ENCODE assay signal across 14 cellular contexts in the genomic region with DNA sequence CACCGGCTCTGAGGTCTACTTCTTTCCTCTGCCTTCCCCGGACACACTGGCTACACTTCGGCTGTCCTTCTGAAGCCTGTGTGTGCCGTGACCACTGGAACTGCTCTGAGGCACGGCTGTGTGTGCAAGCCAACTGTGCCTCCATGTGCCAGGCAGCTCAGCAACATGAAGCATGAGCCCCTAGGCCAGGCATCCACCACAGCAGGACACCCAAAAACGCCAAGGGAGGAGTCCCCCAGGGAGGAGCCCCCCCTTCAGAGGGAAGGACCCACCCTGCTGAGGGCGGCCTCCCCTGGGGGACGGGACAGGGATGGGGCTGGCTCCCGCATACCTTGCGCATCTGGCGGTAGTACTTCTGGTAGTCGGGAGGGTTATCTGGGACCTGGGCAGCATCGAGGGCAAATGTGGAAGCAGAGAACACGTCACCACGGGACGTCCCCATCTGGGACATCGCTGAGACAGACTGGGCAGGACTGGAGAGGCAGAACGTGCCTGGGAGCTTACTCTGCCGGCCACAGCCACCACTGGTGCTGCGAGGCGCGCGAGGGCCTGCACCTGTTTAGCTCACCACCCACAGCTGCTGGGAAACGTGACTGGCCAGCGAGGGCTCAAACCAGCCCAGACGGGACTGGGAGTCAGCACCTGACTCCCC. TPM values are rescaled to one million over a fixed set of nuclear protein-coding genes. Genes with fewer than 3 reads are reported as not detected.
"Had no signal": no experiment of that assay in that cellular context is flagged by ENCODE, and none has a peak within 500 bp of the region (broad histone marks: within the 10 kb centered on the region; RNA-seq: fewer than 3 reads in every experiment).

No MANE protein-coding gene starts in this region.

- H3K36me3 ChIP-seq: ovary had no signal

- H3K27ac ChIP-seq: esophagus muscularis mucosa, ovary, skin epidermis had no signal

- H3K27me3 ChIP-seq: esophagus muscularis mucosa, ovary had no signal

- H3K27me3 Mint-ChIP-seq: activated CD4-positive, alpha-beta memory T cell treated with anti-CD3 and anti-CD28 coated beads for 36 hours; activated naive CD4-positive, alpha-beta T cell treated with anti-CD3 and anti-CD28 coated beads, Interleukin-2, amount 10 ng/mL, durations not matched to agents 7 days and 5 days; memory B cell had no signal

- H3K9me3 Mint-ChIP-seq: activated CD4-positive, alpha-beta memory T cell treated with anti-CD3 and anti-CD28 coated beads for 36 hours; activated naive CD4-positive, alpha-beta T cell treated with anti-CD3 and anti-CD28 coated beads, Interleukin-2, amount 10 ng/mL, durations not matched to agents 7 days and 5 days; immature natural killer cell; memory B cell had no signal

- FAIRE-seq: endometrium had no signal

- H3K4me3 Mint-ChIP-seq: activated CD4-positive, alpha-beta memory T cell treated with anti-CD3 and anti-CD28 coated beads for 36 hours; activated naive CD4-positive, alpha-beta T cell treated with anti-CD3 and anti-CD28 coated beads, Interleukin-2, amount 10 ng/mL, durations not matched to agents 7 days and 5 days; immature natural killer cell; memory B cell had no signal

- H3K9me3 ChIP-seq: esophagus muscularis mucosa, ovary had no signal

- H3K4me1 Mint-ChIP-seq: activated naive CD4-positive, alpha-beta T cell treated with anti-CD3 and anti-CD28 coated beads, Interleukin-2, amount 10 ng/mL, durations not matched to agents 7 days and 5 days; memory B cell had no signal

- H3K27ac Mint-ChIP-seq: activated CD4-positive, alpha-beta memory T cell treated with anti-CD3 and anti-CD28 coated beads for 36 hours; activated naive CD4-positive, alpha-beta T cell treated with anti-CD3 and anti-CD28 coated beads, Interleukin-2, amount 10 ng/mL, durations not matched to agents 7 days and 5 days; memory B cell had no signal

- DNase-seq: activated CD4-positive, alpha-beta memory T cell treated with anti-CD3 and anti-CD28 coated beads for 36 hours; activated CD4-positive, alpha-beta T cell treated with anti-CD3 and anti-CD28 coated beads for 1 hour; activated CD8-positive, alpha-beta memory T cell treated with anti-CD3 and anti-CD28 coated beads, Interleukin-2, amount 50 U/mL, for 48 hours; activated naive CD4-positive, alpha-beta T cell treated with anti-CD3 and anti-CD28 coated beads, Interleukin-2, amount 10 ng/mL, durations not matched to agents 7 days and 5 days; foreskin fibroblast; glutamatergic neuron; immature natural killer cell; trophoblast cell had no signal

- ATAC-seq: left colon had no signal

- H3K4me3 ChIP-seq: esophagus muscularis mucosa, ovary, skin epidermis had no signal

RNA-seq across cellular contexts. Expression of a gene that starts 52.7 kb away (rescaled TPM):
- polyA plus RNA-seq: immature natural killer cell had no signal
